In the genomic region with DNA sequence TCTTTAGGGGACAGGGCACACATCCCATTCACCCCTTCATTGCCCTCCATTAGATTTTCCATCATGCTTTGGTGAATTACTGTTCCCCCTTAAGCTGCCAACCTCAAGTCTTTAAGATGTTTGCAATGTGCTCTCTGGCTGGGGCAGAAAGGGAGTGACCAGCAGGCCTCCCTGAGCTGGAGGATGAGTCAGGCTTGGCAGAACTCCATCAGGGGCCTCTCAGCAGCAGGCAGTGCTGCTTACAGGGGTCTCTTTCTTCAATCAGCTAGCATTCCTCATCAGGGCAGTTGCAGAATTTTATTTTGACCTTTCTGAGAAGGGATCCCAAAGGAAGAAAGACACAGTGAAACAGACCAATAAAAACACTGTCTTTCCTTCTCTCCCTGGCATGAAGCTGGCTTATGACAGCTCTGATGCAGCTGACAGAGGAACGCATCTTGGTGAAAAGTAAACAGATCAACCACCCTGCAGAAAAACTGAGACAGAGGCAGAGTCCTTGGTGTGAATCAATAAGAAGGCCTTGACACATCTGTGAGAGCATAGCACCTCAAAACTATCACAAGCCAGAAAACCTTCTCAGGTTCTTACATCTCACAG, we compare ENCODE assay signal across 12 cellular contexts.
DNase-seq lines count a peak whose midpoint lies in the region; ATAC-seq and TF ChIP-seq lines count a peak whose summit lies in the region.
"Had no signal": no experiment of that assay in that cellular context is flagged by ENCODE, and none has a peak within 500 bp of the region (broad histone marks: within the 10 kb centered on the region; RNA-seq: fewer than 3 reads in every experiment).

No MANE protein-coding gene starts in this region.

- no peak overlapping the region for H3K27ac ChIP-seq in brain microvascular endothelial cell
- H3K27ac ChIP-seq: KMS-11 had no signal

- in situ Hi-C loops in brain microvascular endothelial cell (cut with HindIII; ENCODE audit: low pct_ligation_motif_present, low sequenced_read_pairs), result no loop called here

- no peaks in the 10 kb centered on the region for H3K9me3 Mint-ChIP-seq in HFFc6
- H3K9me3 Mint-ChIP-seq in activated T-cell treated with anti-CD3 and anti-CD28 coated beads, Interleukin-2, amount 50 U/mL, for 72 hours, result peaks cover 0 to 4% of the 10 kb centered on the region in 2 donors
- H3K9me3 Mint-ChIP-seq in activated CD4-positive, alpha-beta memory T cell treated with anti-CD3 and anti-CD28 coated beads, Interleukin-2, amount 10 ng/mL, durations not matched to agents 7 days and 5 days, result no peaks in the 10 kb centered on the region
- H3K9me3 Mint-ChIP-seq: natural killer cell had no signal

- H3K27me3 Mint-ChIP-seq in HFFc6 (ENCODE audit: insufficient read depth), result peaks cover 4% of the 10 kb centered on the region; the same call in 1 of the 2 replicates
- peaks cover 17% of the 10 kb centered on the region for H3K27me3 Mint-ChIP-seq in activated T-cell treated with anti-CD3 and anti-CD28 coated beads, Interleukin-2, amount 50 U/mL, for 72 hours (ENCODE audit: low read depth)
- H3K27me3 Mint-ChIP-seq in activated CD4-positive, alpha-beta memory T cell treated with anti-CD3 and anti-CD28 coated beads, Interleukin-2, amount 10 ng/mL, durations not matched to agents 7 days and 5 days, result peaks cover 6% of the 10 kb centered on the region

- H3K27ac Mint-ChIP-seq in HFFc6, result no peak overlapping the region; the same call in 1 of the 2 replicates
- H3K27ac Mint-ChIP-seq in activated T-cell treated with anti-CD3 and anti-CD28 coated beads, Interleukin-2, amount 50 U/mL, for 72 hours, result no peak overlapping the region
- H3K27ac Mint-ChIP-seq in activated CD4-positive, alpha-beta memory T cell treated with anti-CD3 and anti-CD28 coated beads, Interleukin-2, amount 10 ng/mL, durations not matched to agents 7 days and 5 days, result no peak overlapping the region
- H3K27ac Mint-ChIP-seq: natural killer cell had no signal

- H3K4me3 Mint-ChIP-seq in HFFc6, result no peak overlapping the region
- H3K4me3 Mint-ChIP-seq in activated T-cell treated with anti-CD3 and anti-CD28 coated beads, Interleukin-2, amount 50 U/mL, for 72 hours, result no peak overlapping the region
- H3K4me3 Mint-ChIP-seq in activated CD4-positive, alpha-beta memory T cell treated with anti-CD3 and anti-CD28 coated beads, Interleukin-2, amount 10 ng/mL, durations not matched to agents 7 days and 5 days, result no peak overlapping the region
- H3K4me3 Mint-ChIP-seq: natural killer cell had no signal

- no peak overlapping the region for H3K4me3 ChIP-seq in brain microvascular endothelial cell (ENCODE audit: low read depth, low read length)

- ATAC-seq in GM18519 (IDR thresholded peaks at IDR 0.05; ENCODE audit: low FRiP score, unreplicated experiment), result no peak
- no peak for ATAC-seq in activated T-cell treated with anti-CD3 and anti-CD28 coated beads, Interleukin-2, amount 50 U/mL, for 72 hours (replicated peaks in 1 of 2)
- ATAC-seq: natural killer cell, Panc1 had no signal

- H3K27me3 ChIP-seq in brain microvascular endothelial cell (replicated peaks), result no peaks in the 10 kb centered on the region

- POLR2A ChIA-PET in activated CD4-positive, alpha-beta memory T cell treated with anti-CD3 and anti-CD28 coated beads, Interleukin-2, amount 10 ng/mL, durations not matched to agents 7 days and 5 days (lab: Charles Lee), result no interaction called here

- H3K36me3 ChIP-seq in brain microvascular endothelial cell (replicated peaks), result no peaks in the 10 kb centered on the region

- peaks cover 10% of the 10 kb centered on the region; the same call in 1 of the 2 replicates for H3K4me1 Mint-ChIP-seq in HFFc6 (ENCODE audit: low read depth)
- H3K4me1 Mint-ChIP-seq in activated T-cell treated with anti-CD3 and anti-CD28 coated beads, Interleukin-2, amount 50 U/mL, for 72 hours (ENCODE audit: low read depth), result no peaks in the 10 kb centered on the region
- no peaks in the 10 kb centered on the region for H3K4me1 Mint-ChIP-seq in activated CD4-positive, alpha-beta memory T cell treated with anti-CD3 and anti-CD28 coated beads, Interleukin-2, amount 10 ng/mL, durations not matched to agents 7 days and 5 days
- H3K4me1 Mint-ChIP-seq: natural killer cell had no signal

- H3K36me3 Mint-ChIP-seq in HFFc6 (ENCODE audit: low read depth), result no peaks in the 10 kb centered on the region
- no peaks in the 10 kb centered on the region for H3K36me3 Mint-ChIP-seq in activated T-cell treated with anti-CD3 and anti-CD28 coated beads, Interleukin-2, amount 50 U/mL, for 72 hours (ENCODE audit: insufficient read depth in 2 of 2)
- H3K36me3 Mint-ChIP-seq in activated CD4-positive, alpha-beta memory T cell treated with anti-CD3 and anti-CD28 coated beads, Interleukin-2, amount 10 ng/mL, durations not matched to agents 7 days and 5 days (ENCODE audit: low read depth), result no peaks in the 10 kb centered on the region
- H3K36me3 Mint-ChIP-seq: natural killer cell had no signal

- CTCF ChIA-PET in activated CD4-positive, alpha-beta memory T cell treated with anti-CD3 and anti-CD28 coated beads, Interleukin-2, amount 10 ng/mL, durations not matched to agents 7 days and 5 days (lab: Charles Lee), result no interaction called here

- TF ChIP-seq CTCF in HFFc6 (IDR thresholded peaks at IDR 0.05) (no peak), brain microvascular endothelial cell (IDR thresholded peaks at IDR 0.05; ENCODE audit: low read depth, low read length, missing control alignments) (no peak)

- DNase-seq in AG08395 (ENCODE audit: low spot score) (peak; percentile 54), HFFc6 (peak; percentile 40), brain microvascular endothelial cell (peak; percentile 42), left kidney (ENCODE audit: low read depth, low spot score) (peak; percentile 40), COR-L47 (lab: John Stamatoyannopoulos, UW) (no peak)
- no peak for DNase-seq in activated T-cell treated with anti-CD3 and anti-CD28 coated beads, Interleukin-2, amount 50 U/mL, for 72 hours
- no peak for DNase-seq in activated CD4-positive, alpha-beta memory T cell treated with anti-CD3 and anti-CD28 coated beads, Interleukin-2, amount 10 ng/mL, durations not matched to agents 7 days and 5 days
- DNase-seq: natural killer cell, NCI-H2171 treated with DMSO at 0.1 percent for 48 hours had no signal

Comparison
In these comparisons a context has a peak if more than half of its experiments do, and no peak if none do; other contexts are left out.
1. DNase-seq: peak in AG08395 (single experiment), HFFc6 (single experiment), brain microvascular endothelial cell (single experiment) and left kidney (single experiment); none in activated T-cell treated with anti-CD3 and anti-CD28 coated beads, Interleukin-2, amount 50 U/mL, for 72 hours (0 of 2), COR-L47 (single experiment) and activated CD4-positive, alpha-beta memory T cell treated with anti-CD3 and anti-CD28 coated beads, Interleukin-2, amount 10 ng/mL, durations not matched to agents 7 days and 5 days (single experiment).